8 cellular contexts compared by ENCODE assay signal in the genomic region with DNA sequence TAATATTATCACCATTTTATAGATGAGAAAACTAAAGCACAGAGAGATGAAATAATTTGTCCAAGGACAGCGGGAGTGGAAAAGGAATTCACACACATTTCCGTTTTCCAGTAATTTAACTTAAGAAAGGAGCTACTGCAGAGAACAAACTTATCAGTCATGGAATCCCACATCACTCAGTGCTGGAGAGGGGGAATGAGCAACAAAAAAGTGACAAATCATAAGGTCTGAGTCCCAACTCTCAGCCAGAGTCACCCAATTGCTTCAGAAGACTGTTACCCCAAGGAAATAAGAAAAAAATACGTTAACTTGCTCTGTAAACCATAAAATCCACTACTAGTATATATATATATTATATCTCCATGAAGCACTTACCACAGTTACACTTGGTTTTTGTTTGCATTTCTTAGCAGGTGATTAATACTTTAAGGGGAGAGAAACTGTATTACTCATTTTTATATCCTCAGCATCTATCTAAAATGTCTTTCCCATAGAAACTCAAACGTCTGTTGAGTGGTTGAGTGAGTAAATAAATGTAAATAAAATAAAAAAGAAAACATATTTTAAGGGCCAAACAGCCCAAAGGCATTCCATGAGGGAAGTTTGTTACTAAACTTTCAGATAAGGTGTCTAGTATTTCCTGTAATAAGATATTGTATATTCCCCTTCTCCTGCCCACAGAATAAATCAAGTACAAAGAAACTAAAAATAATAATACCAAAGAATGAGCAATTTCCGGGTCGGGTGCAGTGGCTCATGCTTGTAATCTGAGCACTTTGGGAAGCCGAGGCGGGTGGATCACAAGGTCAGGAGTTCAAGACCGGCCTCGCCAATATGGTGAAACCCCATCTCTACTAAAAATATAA.
DNase-seq lines count a peak whose midpoint lies in the region; ATAC-seq lines count a peak whose summit lies in the region.

No MANE protein-coding gene starts in this region.

- DNase-seq in AG08395 (ENCODE audit: low spot score) (peak; percentile 15), Kasumi-1 (lab: John Stamatoyannopoulos, UW) (peak; percentile 48 to 50), myocyte (ENCODE audit: low read depth) (peak; percentile 59), cerebellar nuclear complex (lab: John Stamatoyannopoulos, UW) (no peak), NCI-H1417 (lab: John Stamatoyannopoulos, UW) (no peak)
- DNase-seq in activated naive CD4-positive, alpha-beta T cell treated with anti-CD3 and anti-CD28 coated beads, Interleukin-2, amount 50 U/mL, for 16 hours = peak; percentile 54

- ATAC-seq in GM21576 (IDR thresholded peaks at IDR 0.05; ENCODE audit: unreplicated experiment) = no peak
- ATAC-seq in HG03135 (IDR thresholded peaks at IDR 0.05; ENCODE audit: unreplicated experiment) = no peak

Comparison
In these comparisons a context has a peak if more than half of its experiments do, and no peak if none do; other contexts are left out.
1. DNase-seq: peak in AG08395 (single experiment), Kasumi-1 (2 of 2), activated naive CD4-positive, alpha-beta T cell treated with anti-CD3 and anti-CD28 coated beads, Interleukin-2, amount 50 U/mL, for 16 hours (single experiment) and myocyte (single experiment); none in cerebellar nuclear complex (0 of 2) and NCI-H1417 (0 of 3).